Comparison of ENCODE assay signal across 9 cellular contexts in the genomic region with DNA sequence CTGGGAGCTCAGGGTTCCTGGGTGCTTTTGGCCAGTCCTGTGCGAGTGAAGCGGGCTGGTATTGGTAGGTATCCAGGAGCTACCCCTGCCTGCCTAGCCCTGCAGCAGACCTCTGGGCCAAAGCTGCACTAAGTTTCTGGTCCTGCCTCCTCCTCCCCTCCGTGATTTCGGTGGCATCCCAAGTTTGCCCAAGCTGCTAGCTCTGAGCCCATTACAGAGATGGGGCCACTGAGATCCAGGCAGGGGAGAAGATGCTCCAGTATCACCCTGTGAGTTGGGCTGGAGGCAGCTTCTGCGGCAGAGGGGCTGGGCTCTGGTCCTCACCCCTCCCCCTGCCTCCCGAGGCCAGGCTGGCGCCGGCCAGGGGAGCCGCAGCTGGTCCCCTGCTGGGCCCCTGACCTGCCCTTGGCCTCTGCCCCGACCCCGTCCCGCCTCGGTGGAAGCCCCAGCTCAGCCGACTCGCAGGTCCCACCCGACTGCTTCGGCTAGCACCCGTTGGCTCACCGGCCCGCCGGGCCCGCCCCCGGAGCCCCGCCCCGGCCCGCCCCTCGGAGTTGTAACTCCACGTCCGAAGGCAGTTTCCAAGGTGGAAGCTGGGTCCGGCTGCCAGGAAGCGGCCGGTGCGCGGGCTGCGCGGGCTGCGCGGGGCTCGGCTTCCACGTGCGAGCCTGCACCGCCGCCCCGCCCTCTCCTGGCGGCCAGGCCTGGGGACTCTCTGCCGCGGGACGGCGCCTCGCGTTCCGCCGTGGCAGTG. TPM values are rescaled to one million over a fixed set of nuclear protein-coding genes. Genes with fewer than 3 reads are reported as not detected.
DNase-seq lines count a peak whose midpoint lies in the region; ATAC-seq and TF ChIP-seq lines count a peak whose summit lies in the region.
"Had no signal": no experiment of that assay in that cellular context is flagged by ENCODE, and none has a peak within 500 bp of the region (broad histone marks: within the 10 kb centered on the region; RNA-seq: fewer than 3 reads in every experiment).

A gene with protein sequence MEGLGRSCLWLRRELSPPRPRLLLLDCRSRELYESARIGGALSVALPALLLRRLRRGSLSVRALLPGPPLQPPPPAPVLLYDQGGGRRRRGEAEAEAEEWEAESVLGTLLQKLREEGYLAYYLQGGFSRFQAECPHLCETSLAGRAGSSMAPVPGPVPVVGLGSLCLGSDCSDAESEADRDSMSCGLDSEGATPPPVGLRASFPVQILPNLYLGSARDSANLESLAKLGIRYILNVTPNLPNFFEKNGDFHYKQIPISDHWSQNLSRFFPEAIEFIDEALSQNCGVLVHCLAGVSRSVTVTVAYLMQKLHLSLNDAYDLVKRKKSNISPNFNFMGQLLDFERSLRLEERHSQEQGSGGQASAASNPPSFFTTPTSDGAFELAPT (plus strand): TSS at position 584 of the 754 bp plus-strand sequence. CDS start 751 bp downstream, outside the sequence.

- peaks cover 50% of the 10 kb centered on the region for H3K9me3 Mint-ChIP-seq in endodermal cell

- no peak within 1 kb of the TSS for H4K12ac ChIP-seq in trophoblast cell (ENCODE audit: low read depth, low read length)

- peaks cover 59% of the 10 kb centered on the region for H3K27me3 Mint-ChIP-seq in endodermal cell (ENCODE audit: insufficient read depth)

- ATAC-seq in GM19395 (IDR thresholded peaks at IDR 0.05; ENCODE audit: unreplicated experiment), result no peak

- H4K8ac ChIP-seq in trophoblast cell (ENCODE audit: low read depth, low read length), result no peak within 1 kb of the TSS

- H3K4me1 Mint-ChIP-seq in endodermal cell, result no peaks in the 10 kb centered on the region

- no peaks in the 10 kb centered on the region for H3K79me1 ChIP-seq in trophoblast cell (ENCODE audit: low read length)

- H3K36me3 ChIP-seq in endodermal cell (ENCODE audit: control insufficient read depth, insufficient read depth, low read length), result no peaks in the 10 kb centered on the region
- H3K36me3 ChIP-seq in trophoblast cell (ENCODE audit: control insufficient read depth in 1 of 2, insufficient read depth in 2 of 2, low read length in 2 of 2), result no peaks in the 10 kb centered on the region
- H3K36me3 ChIP-seq: tibial nerve had no signal

- H2BK120ac ChIP-seq in trophoblast cell (ENCODE audit: insufficient read depth, low read length, poor library complexity), result no peak within 1 kb of the TSS

- H3K27ac ChIP-seq in endodermal cell (ENCODE audit: low read depth, low read length) (no peak within 1 kb of the TSS), trophoblast cell (ENCODE audit: low read depth, low read length) (no peak within 1 kb of the TSS)
- H3K27ac ChIP-seq: tibial nerve had no signal

- no peak for TF ChIP-seq CTCF in endodermal cell (conservative IDR thresholded peaks at IDR 0.05)

- H3K4me3 ChIP-seq in endodermal cell (ENCODE audit: low read length) (no peak within 1 kb of the TSS), trophoblast cell (ENCODE audit: low read depth, low read length) (no peak within 1 kb of the TSS)

- no peak within 1 kb of the TSS for H3K18ac ChIP-seq in trophoblast cell (ENCODE audit: low read length)

- H3K4me3 Mint-ChIP-seq in endodermal cell, result no peak within 1 kb of the TSS

- WGBS in endodermal cell (ENCODE audit: insufficient coverage in 1 of 2, insufficient read length in 1 of 2), 2 experiments, result 0 to 6% methylated on average over 1 to 53 of the region's 53 CpGs
- no CpG with 5 or more reads among the region's 53 CpGs for WGBS in trophoblast cell (ENCODE audit: extremely low coverage, insufficient coverage, insufficient read length)

- H3K79me2 ChIP-seq in trophoblast cell (ENCODE audit: control insufficient read depth, insufficient read depth, low read length, poor library complexity), result no peaks in the 10 kb centered on the region

- H3K9me3 ChIP-seq in endodermal cell (ENCODE audit: control insufficient read depth, low read length), result no peaks in the 10 kb centered on the region
- peaks cover 2% of the 10 kb centered on the region for H3K9me3 ChIP-seq in trophoblast cell (ENCODE audit: insufficient read depth, low read depth, low read length)
- H3K9me3 ChIP-seq: tibial nerve had no signal

- H3K9ac ChIP-seq in endodermal cell (ENCODE audit: extremely low read depth, low read length, poor library complexity, severe bottlenecking), result no peak within 1 kb of the TSS
- H3K9ac ChIP-seq in trophoblast cell (ENCODE audit: low read length), result no peak within 1 kb of the TSS

- H3K23ac ChIP-seq in trophoblast cell (ENCODE audit: low read length), result no peak within 1 kb of the TSS

- no peak within 1 kb of the TSS for H2AFZ ChIP-seq in trophoblast cell (ENCODE audit: insufficient read depth, low read length, poor library complexity)

- H3K27me3 ChIP-seq in endodermal cell (ENCODE audit: control insufficient read depth, insufficient read depth, low read length, poor library complexity, severe bottlenecking) (peaks cover 67% of the 10 kb centered on the region), trophoblast cell (ENCODE audit: insufficient read depth, low read length) (peaks cover 53% of the 10 kb centered on the region)

- no peak within 1 kb of the TSS for H3K4ac ChIP-seq in trophoblast cell (ENCODE audit: low read depth, low read length)

- no peak within 1 kb of the TSS for H2AK5ac ChIP-seq in trophoblast cell (ENCODE audit: low read length)

- H3K14ac ChIP-seq in trophoblast cell (ENCODE audit: low read length), result no peak within 1 kb of the TSS

- H3K27ac Mint-ChIP-seq in endodermal cell, result no peak within 1 kb of the TSS

- H2BK5ac ChIP-seq in trophoblast cell (ENCODE audit: low read depth, low read length, poor library complexity), result no peak within 1 kb of the TSS

- no peaks in the 10 kb centered on the region for H3K36me3 Mint-ChIP-seq in endodermal cell (ENCODE audit: low read depth)

- DNase-seq in DMS53 (lab: John Stamatoyannopoulos, UW) (peak; percentile 60), DMS53 treated with DMSO at 0.1 percent for 48 hours (lab: John Stamatoyannopoulos, UW; ENCODE audit: unreplicated experiment) (no peak), NCI-H226 (peak; percentile 43), endodermal cell (peak; percentile 91), trophoblast cell (peak; percentile 43 to 66), NCI-H526 treated with DMSO at 0.1 percent for 48 hours (lab: John Stamatoyannopoulos, UW) (no peak), kidney glomerular epithelial cell (lab: John Stamatoyannopoulos, UW) (no peak)

- no peak within 1 kb of the TSS for H4K91ac ChIP-seq in trophoblast cell (ENCODE audit: low read depth, low read length)

- peak within 1 kb of the TSS; percentile 51 for H3K4me2 ChIP-seq in trophoblast cell (ENCODE audit: low read length)

- H3K4me1 ChIP-seq in endodermal cell (ENCODE audit: control insufficient read depth, insufficient read depth, low read length), result no peaks in the 10 kb centered on the region
- H3K4me1 ChIP-seq in trophoblast cell (ENCODE audit: control insufficient read depth in 1 of 2, insufficient read depth in 2 of 2, low read length in 2 of 2), result peaks cover 7% of the 10 kb centered on the region in 2 experiments

- H2BK12ac ChIP-seq in trophoblast cell (ENCODE audit: low read length), result no peak within 1 kb of the TSS

RNA-seq across cellular contexts. Expression of the gene that starts here (rescaled TPM):
- total RNA-seq in endodermal cell, result under 1 TPM; 0.18 to 0.31 TPM
- 1.5 TPM for polyA plus RNA-seq in endodermal cell (2013, experiment 1 of 2)
- 1.3 TPM for polyA plus RNA-seq in endodermal cell (2013, experiment 2 of 2)
- polyA plus RNA-seq in trophoblast cell (2013), result 11.0 and 12.9 TPM in 2 replicates
- total RNA-seq: tibial nerve had no signal

Comparison
In these comparisons a context has a peak if more than half of its experiments do, and no peak if none do; other contexts are left out.
1. DNase-seq: peak in DMS53 (single experiment), NCI-H226 (single experiment), endodermal cell (single experiment) and trophoblast cell (2 of 2); none in DMS53 treated with DMSO at 0.1 percent for 48 hours (single experiment), NCI-H526 treated with DMSO at 0.1 percent for 48 hours (single experiment) and kidney glomerular epithelial cell (single experiment).